7 cellular contexts compared by ENCODE assay signal in the genomic region with DNA sequence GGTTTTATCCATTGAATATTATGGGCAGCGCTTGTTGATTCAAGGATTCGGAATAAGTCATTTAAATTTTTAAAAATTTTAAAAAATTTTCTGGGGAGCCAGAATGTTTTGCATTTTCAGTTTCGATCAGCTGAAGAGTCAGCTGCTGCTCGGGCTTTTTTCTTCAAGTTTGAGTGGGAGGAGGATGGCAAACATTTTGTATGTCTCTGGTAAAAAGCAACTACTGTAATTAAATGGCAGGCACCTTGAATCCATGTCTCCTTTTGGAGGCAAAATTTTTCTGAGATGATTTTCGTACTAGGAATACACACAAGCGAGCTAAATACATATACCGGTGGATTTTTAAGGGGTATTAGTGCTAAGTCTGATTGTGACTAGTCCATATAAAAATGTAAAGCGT. TPM values are rescaled to one million over a fixed set of nuclear protein-coding genes. Genes with fewer than 3 reads are reported as not detected.
DNase-seq lines count a peak whose midpoint lies in the region; ATAC-seq and TF ChIP-seq lines count a peak whose summit lies in the region.

No MANE protein-coding gene starts in this region.

- peaks cover 6 to 53% (median 24%) of the 10 kb centered on the region in 4 donors for H3K4me1 ChIP-seq in stomach

- TF ChIP-seq EP300 in stomach (IDR thresholded peaks at IDR 0.05) = no peak

- 1% methylated on average over 8 of the region's 8 CpGs for WGBS in stomach, 5 donors

- H3K9me3 ChIP-seq in stomach = no peaks in the 10 kb centered on the region

- DNase-seq in H7 = no peak
- peak; percentile 44 for DNase-seq in NB4 (ENCODE audit: low read depth)
- no peak for DNase-seq in kidney epithelial cell (ENCODE audit: low read depth)
- no peak for DNase-seq in stomach
- no peak for DNase-seq in HuH-7 (ENCODE audit: low spot score)

- ATAC-seq in GM18502 (IDR thresholded peaks at IDR 0.05; ENCODE audit: poor library complexity, unreplicated experiment) = peak; percentile 29

- H3K4me3 ChIP-seq in H7 (ENCODE audit: insufficient read depth, low read depth, low read length) (peak overlapping the region; percentile 65), NB4 (ENCODE audit: low read depth, low read length) (peak overlapping the region; percentile 95), kidney epithelial cell (ENCODE audit: low read depth, low read length) (peak overlapping the region; percentile 77), stomach (peak overlapping the region; percentile 77 to 87 (median 84))

- H3K27me3 ChIP-seq in H7 (ENCODE audit: control insufficient read depth, insufficient read depth, low read length) (no peaks in the 10 kb centered on the region), kidney epithelial cell (ENCODE audit: control insufficient read depth, insufficient read depth, low read length) (no peaks in the 10 kb centered on the region), stomach (no peaks in the 10 kb centered on the region)

- no peak for TF ChIP-seq CTCF in NB4 (IDR thresholded peaks at IDR 0.05; ENCODE audit: low read depth, low read length)
- TF ChIP-seq CTCF in kidney epithelial cell (IDR thresholded peaks at IDR 0.05; ENCODE audit: insufficient read depth, low read length, poor library complexity, severe bottlenecking) = no peak
- TF ChIP-seq CTCF in stomach (IDR thresholded peaks at IDR 0.05) = no peak

- H3K36me3 ChIP-seq in H7 (replicated peaks; ENCODE audit: control insufficient read depth, insufficient read depth, low read length) (peaks cover 6% of the 10 kb centered on the region), kidney epithelial cell (ENCODE audit: control insufficient read depth, insufficient read depth, low read length) (no peaks in the 10 kb centered on the region), stomach (peaks cover 7 to 23% (median 23%) of the 10 kb centered on the region in 4 donors)

- H3K27ac ChIP-seq in angular gyrus (ENCODE audit: low read depth, low read length) (peak overlapping the region; percentile 88), stomach (peak overlapping the region; percentile 89 to 95 (median 93))

- intact Hi-C loops in stomach (cut with DNase I; ENCODE audit: low total_unique reads) = no loop called here

- TF ChIP-seq POLR2A in NB4 (IDR thresholded peaks at IDR 0.05; ENCODE audit: extremely low read depth, insufficient read length) (no peak), stomach (IDR thresholded peaks at IDR 0.05) (no peak)

RNA-seq across cellular contexts. Expression of a gene that starts 0.6 kb away (rescaled TPM):
- 17.3 and 24.5 TPM in 2 replicates for total RNA-seq in H7 (2014; rRNA removed; shearing (Covaris generic))
- 26.9 and 27.0 TPM in 2 replicates for total RNA-seq in kidney epithelial cell
- 10 to 100 TPM in 4 of 5 donors, 1 to 10 TPM in 1; 2.0 to 45.0 (median 24.6) TPM for total RNA-seq in stomach
- 10 to 100 TPM in 1 of 3 donors, 1 to 10 TPM in 2; 5.0 to 14.2 (median 8.9) TPM for polyA plus RNA-seq in stomach
